Comparison of ENCODE assay signal across 15 cellular contexts in genomic region chr14:33452982-33453381, GRCh38.
DNase-seq lines count a peak whose midpoint lies in the region.
"Had no signal": no experiment of that assay in that cellular context is flagged by ENCODE, and none has a peak within 500 bp of the region (broad histone marks: within the 10 kb centered on the region; RNA-seq: fewer than 3 reads in every experiment).

No MANE protein-coding gene starts in this region.

- WGBS in mesenchymal stem cell, result 90% methylated on average over 3 of the region's 3 CpGs

- no peak overlapping the region for H2BK5ac ChIP-seq in mesenchymal stem cell (ENCODE audit: low read depth, low read length, poor library complexity, severe bottlenecking)

- H3K18ac ChIP-seq in mesenchymal stem cell (ENCODE audit: low read depth in 1 of 2, low read length in 2 of 2), result no peak overlapping the region

- H3K36me3 ChIP-seq in mesenchymal stem cell (ENCODE audit: control insufficient read depth in 1 of 2, insufficient read depth in 2 of 2, low read depth in 1 of 2, low read length in 2 of 2), result no peaks in the 10 kb centered on the region
- H3K36me3 ChIP-seq: Peyer's patch, SJCRH30 had no signal

- H2BK120ac ChIP-seq in mesenchymal stem cell (ENCODE audit: low read depth, low read length), result no peak overlapping the region

- no peak overlapping the region for H3K4ac ChIP-seq in mesenchymal stem cell (ENCODE audit: low read depth in 1 of 2, low read length in 2 of 2)

- H4K8ac ChIP-seq in mesenchymal stem cell (ENCODE audit: low read length), result peak overlapping the region; percentile 69

- no peaks in the 10 kb centered on the region for H3K4me1 ChIP-seq in mesenchymal stem cell (ENCODE audit: control insufficient read depth, insufficient read depth, low read depth, low read length)

- no peaks in the 10 kb centered on the region for H3K9me3 ChIP-seq in mesenchymal stem cell (ENCODE audit: control insufficient read depth, low read length)
- H3K9me3 ChIP-seq: Peyer's patch, SJCRH30 had no signal

- no peak overlapping the region for H2BK15ac ChIP-seq in mesenchymal stem cell (ENCODE audit: low read depth, poor library complexity, severe bottlenecking)

- no peak overlapping the region for H3K27ac ChIP-seq in mesenchymal stem cell (ENCODE audit: low read length, poor library complexity, severe bottlenecking)
- H3K27ac ChIP-seq: SJCRH30 had no signal

- H3K14ac ChIP-seq in mesenchymal stem cell (ENCODE audit: low read length in 2 of 2), result no peak overlapping the region

- DNase-seq in NCI-H2107 treated with DMSO at 0.1 percent for 48 hours (lab: John Stamatoyannopoulos, UW; ENCODE audit: unreplicated experiment), result peak; percentile 26
- no peak for DNase-seq in NCI-H2107 (lab: John Stamatoyannopoulos, UW)
- DNase-seq in NCI-H1417 (lab: John Stamatoyannopoulos, UW), result peak; percentile 58 to 98 (median 81)
- DNase-seq in NCI-H345 treated with DMSO at 0.1 percent for 48 hours (lab: John Stamatoyannopoulos, UW; ENCODE audit: unreplicated experiment), result peak; percentile 55
- no peak for DNase-seq in mesenchymal stem cell
- no peak for DNase-seq in activated naive CD4-positive, alpha-beta T cell (lab: John Stamatoyannopoulos, UW)
- no peak for DNase-seq in GF-D8 (lab: John Stamatoyannopoulos, UW)
- DNase-seq in NCI-H1436 (lab: John Stamatoyannopoulos, UW), result no peak
- DNase-seq: HFFc6, IMR-90, NCI-H1436 treated with DMSO at 0.1 percent for 48 hours, NCI-H774, Peyer's patch, T-cell had no signal

- peak overlapping the region in 1 of 2 experiments; percentile 23 for H3K23ac ChIP-seq in mesenchymal stem cell (ENCODE audit: low read length in 2 of 2)

- peak overlapping the region in 1 of 2 experiments; percentile 15 for H2BK12ac ChIP-seq in mesenchymal stem cell (ENCODE audit: low read length in 2 of 2)

- H4K91ac ChIP-seq in mesenchymal stem cell (ENCODE audit: low read length), result peak overlapping the region; percentile 35

- H3K9ac ChIP-seq in mesenchymal stem cell (ENCODE audit: low read length), result no peak overlapping the region

- no peak overlapping the region for H3K4me3 ChIP-seq in mesenchymal stem cell (ENCODE audit: insufficient read depth in 1 of 2, low read depth in 1 of 2, low read length in 2 of 2)
- H3K4me3 ChIP-seq: Peyer's patch, SJCRH30 had no signal

- H3K4me2 ChIP-seq in mesenchymal stem cell (ENCODE audit: low read length, poor library complexity, severe bottlenecking), result no peak overlapping the region

- H3K79me1 ChIP-seq in mesenchymal stem cell (replicated peaks; ENCODE audit: low read length, poor library complexity, severe bottlenecking), result no peaks in the 10 kb centered on the region

- H3K27me3 ChIP-seq in mesenchymal stem cell (ENCODE audit: control insufficient read depth in 1 of 2, insufficient read depth in 1 of 2, low read length in 2 of 2), result no peaks in the 10 kb centered on the region
- H3K27me3 ChIP-seq: Peyer's patch, SJCRH30 had no signal

- H2AK5ac ChIP-seq in mesenchymal stem cell (ENCODE audit: low read length, severe bottlenecking), result no peak overlapping the region

- no peak overlapping the region for H2AFZ ChIP-seq in mesenchymal stem cell (ENCODE audit: low read depth, low read length)

Comparison
In these comparisons a context has a peak if more than half of its experiments do, and no peak if none do; other contexts are left out.
1. DNase-seq: peak in NCI-H2107 treated with DMSO at 0.1 percent for 48 hours (single experiment), NCI-H1417 (3 of 3) and NCI-H345 treated with DMSO at 0.1 percent for 48 hours (single experiment); none in NCI-H2107 (single experiment), mesenchymal stem cell (single experiment), activated naive CD4-positive, alpha-beta T cell (0 of 4), GF-D8 (single experiment) and NCI-H1436 (single experiment).